In genomic region chr21:36927718-36928117, GRCh38 we compare ENCODE assay signal across 1 cellular context.
TF ChIP-seq lines count a peak whose summit lies in the region.

No MANE protein-coding gene starts in this region.

TF ChIP-seq in HEK293, 187 proteins besides CTCF, POLR2A, EP300 and RAD21 (continued from another document):
- TF ChIP-seq, protein P1, sequence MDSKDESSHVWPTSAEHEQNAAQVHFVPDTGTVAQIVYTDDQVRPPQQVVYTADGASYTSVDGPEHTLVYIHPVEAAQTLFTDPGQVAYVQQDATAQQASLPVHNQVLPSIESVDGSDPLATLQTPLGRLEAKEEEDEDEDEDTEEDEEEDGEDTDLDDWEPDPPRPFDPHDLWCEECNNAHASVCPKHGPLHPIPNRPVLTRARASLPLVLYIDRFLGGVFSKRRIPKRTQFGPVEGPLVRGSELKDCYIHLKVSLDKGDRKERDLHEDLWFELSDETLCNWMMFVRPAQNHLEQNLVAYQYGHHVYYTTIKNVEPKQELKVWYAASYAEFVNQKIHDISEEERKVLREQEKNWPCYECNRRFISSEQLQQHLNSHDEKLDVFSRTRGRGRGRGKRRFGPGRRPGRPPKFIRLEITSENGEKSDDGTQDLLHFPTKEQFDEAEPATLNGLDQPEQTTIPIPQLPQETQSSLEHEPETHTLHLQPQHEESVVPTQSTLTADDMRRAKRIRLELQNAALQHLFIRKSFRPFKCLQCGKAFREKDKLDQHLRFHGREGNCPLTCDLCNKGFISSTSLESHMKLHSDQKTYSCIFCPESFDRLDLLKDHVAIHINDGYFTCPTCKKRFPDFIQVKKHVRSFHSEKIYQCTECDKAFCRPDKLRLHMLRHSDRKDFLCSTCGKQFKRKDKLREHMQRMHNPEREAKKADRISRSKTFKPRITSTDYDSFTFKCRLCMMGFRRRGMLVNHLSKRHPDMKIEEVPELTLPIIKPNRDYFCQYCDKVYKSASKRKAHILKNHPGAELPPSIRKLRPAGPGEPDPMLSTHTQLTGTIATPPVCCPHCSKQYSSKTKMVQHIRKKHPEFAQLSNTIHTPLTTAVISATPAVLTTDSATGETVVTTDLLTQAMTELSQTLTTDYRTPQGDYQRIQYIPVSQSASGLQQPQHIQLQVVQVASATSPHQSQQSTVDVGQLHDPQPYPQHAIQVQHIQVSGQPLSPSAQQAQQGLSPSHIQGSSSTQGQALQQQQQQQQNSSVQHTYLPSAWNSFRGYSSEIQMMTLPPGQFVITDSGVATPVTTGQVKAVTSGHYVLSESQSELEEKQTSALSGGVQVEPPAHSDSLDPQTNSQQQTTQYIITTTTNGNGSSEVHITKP (tag by site-specific recombination; IDR thresholded peaks at IDR 0.05), result peak; percentile 33; the same call in 1 of the 2 replicates
- peak; percentile 72 for TF ChIP-seq ZBTB48 (tag by site-specific recombination; IDR thresholded peaks at IDR 0.05)
- TF ChIP-seq ZNF155 (tag by site-specific recombination; IDR thresholded peaks at IDR 0.05), result no peak
- peak; percentile 94 for TF ChIP-seq ZNF654 (tag by site-specific recombination; IDR thresholded peaks at IDR 0.05; ENCODE audit: low read depth)
- TF ChIP-seq, protein P2, sequence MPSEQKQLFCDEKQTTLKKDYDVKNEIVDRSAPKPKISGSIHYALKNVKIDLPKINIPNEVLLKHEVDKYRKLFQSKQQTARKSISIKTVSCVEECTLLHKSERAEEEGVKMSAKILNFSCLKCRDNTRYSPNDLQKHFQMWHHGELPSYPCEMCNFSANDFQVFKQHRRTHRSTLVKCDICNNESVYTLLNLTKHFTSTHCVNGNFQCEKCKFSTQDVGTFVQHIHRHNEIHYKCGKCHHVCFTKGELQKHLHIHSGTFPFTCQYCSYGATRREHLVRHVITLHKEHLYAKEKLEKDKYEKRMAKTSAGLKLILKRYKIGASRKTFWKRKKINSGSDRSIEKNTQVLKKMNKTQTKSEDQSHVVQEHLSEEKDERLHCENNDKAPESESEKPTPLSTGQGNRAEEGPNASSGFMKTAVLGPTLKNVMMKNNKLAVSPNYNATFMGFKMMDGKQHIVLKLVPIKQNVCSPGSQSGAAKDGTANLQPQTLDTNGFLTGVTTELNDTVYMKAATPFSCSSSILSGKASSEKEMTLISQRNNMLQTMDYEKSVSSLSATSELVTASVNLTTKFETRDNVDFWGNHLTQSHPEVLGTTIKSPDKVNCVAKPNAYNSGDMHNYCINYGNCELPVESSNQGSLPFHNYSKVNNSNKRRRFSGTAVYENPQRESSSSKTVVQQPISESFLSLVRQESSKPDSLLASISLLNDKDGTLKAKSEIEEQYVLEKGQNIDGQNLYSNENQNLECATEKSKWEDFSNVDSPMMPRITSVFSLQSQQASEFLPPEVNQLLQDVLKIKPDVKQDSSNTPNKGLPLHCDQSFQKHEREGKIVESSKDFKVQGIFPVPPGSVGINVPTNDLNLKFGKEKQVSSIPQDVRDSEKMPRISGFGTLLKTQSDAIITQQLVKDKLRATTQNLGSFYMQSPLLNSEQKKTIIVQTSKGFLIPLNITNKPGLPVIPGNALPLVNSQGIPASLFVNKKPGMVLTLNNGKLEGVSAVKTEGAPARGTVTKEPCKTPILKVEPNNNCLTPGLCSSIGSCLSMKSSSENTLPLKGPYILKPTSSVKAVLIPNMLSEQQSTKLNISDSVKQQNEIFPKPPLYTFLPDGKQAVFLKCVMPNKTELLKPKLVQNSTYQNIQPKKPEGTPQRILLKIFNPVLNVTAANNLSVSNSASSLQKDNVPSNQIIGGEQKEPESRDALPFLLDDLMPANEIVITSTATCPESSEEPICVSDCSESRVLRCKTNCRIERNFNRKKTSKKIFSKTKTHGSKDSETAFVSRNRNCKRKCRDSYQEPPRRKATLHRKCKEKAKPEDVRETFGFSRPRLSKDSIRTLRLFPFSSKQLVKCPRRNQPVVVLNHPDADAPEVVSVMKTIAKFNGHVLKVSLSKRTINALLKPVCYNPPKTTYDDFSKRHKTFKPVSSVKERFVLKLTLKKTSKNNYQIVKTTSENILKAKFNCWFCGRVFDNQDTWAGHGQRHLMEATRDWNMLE (tag by site-specific recombination; conservative IDR thresholded peaks at IDR 0.05; ENCODE audit: low read depth), result peak; percentile 29; the same call in 1 of the 2 replicates
- TF ChIP-seq ZNF335 (tag by site-specific recombination; conservative IDR thresholded peaks at IDR 0.05), result 0 out of 2 replicates have a peak, but pooled peaks have one; percentile 17
- TF ChIP-seq ZNF394 (tag by site-specific recombination; IDR thresholded peaks at IDR 0.05; ENCODE audit: borderline replicate concordance), result peak; percentile 25; the same call in 1 of the 2 replicates
- TF ChIP-seq, protein P3, sequence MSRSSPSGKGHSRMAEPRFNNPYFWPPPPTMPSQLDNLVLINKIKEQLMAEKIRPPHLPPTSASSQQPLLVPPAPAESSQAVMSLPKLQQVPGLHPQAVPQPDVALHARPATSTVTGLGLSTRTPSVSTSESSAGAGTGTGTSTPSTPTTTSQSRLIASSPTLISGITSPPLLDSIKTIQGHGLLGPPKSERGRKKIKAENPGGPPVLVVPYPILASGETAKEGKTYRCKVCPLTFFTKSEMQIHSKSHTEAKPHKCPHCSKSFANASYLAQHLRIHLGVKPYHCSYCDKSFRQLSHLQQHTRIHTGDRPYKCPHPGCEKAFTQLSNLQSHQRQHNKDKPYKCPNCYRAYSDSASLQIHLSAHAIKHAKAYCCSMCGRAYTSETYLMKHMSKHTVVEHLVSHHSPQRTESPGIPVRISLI (tag by site-specific recombination; IDR thresholded peaks at IDR 0.05), result 0 out of 2 replicates have a peak, but pooled peaks have one; percentile 30
- 0 out of 2 replicates have a peak, but pooled peaks have one; percentile 21 for TF ChIP-seq ZNF561 (tag by site-specific recombination; IDR thresholded peaks at IDR 0.05; ENCODE audit: borderline replicate concordance)
- TF ChIP-seq ZNF324 (tag by site-specific recombination; IDR thresholded peaks at IDR 0.05), result no peak
- TF ChIP-seq, protein P4, sequence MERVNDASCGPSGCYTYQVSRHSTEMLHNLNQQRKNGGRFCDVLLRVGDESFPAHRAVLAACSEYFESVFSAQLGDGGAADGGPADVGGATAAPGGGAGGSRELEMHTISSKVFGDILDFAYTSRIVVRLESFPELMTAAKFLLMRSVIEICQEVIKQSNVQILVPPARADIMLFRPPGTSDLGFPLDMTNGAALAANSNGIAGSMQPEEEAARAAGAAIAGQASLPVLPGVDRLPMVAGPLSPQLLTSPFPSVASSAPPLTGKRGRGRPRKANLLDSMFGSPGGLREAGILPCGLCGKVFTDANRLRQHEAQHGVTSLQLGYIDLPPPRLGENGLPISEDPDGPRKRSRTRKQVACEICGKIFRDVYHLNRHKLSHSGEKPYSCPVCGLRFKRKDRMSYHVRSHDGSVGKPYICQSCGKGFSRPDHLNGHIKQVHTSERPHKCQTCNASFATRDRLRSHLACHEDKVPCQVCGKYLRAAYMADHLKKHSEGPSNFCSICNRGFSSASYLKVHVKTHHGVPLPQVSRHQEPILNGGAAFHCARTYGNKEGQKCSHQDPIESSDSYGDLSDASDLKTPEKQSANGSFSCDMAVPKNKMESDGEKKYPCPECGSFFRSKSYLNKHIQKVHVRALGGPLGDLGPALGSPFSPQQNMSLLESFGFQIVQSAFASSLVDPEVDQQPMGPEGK (tag by site-specific recombination; IDR thresholded peaks at IDR 0.05), result no peak
- peak; percentile 52; the same call in 1 of the 2 replicates for TF ChIP-seq ZNF600 (tag by site-specific recombination; IDR thresholded peaks at IDR 0.05)
- TF ChIP-seq, protein P5, sequence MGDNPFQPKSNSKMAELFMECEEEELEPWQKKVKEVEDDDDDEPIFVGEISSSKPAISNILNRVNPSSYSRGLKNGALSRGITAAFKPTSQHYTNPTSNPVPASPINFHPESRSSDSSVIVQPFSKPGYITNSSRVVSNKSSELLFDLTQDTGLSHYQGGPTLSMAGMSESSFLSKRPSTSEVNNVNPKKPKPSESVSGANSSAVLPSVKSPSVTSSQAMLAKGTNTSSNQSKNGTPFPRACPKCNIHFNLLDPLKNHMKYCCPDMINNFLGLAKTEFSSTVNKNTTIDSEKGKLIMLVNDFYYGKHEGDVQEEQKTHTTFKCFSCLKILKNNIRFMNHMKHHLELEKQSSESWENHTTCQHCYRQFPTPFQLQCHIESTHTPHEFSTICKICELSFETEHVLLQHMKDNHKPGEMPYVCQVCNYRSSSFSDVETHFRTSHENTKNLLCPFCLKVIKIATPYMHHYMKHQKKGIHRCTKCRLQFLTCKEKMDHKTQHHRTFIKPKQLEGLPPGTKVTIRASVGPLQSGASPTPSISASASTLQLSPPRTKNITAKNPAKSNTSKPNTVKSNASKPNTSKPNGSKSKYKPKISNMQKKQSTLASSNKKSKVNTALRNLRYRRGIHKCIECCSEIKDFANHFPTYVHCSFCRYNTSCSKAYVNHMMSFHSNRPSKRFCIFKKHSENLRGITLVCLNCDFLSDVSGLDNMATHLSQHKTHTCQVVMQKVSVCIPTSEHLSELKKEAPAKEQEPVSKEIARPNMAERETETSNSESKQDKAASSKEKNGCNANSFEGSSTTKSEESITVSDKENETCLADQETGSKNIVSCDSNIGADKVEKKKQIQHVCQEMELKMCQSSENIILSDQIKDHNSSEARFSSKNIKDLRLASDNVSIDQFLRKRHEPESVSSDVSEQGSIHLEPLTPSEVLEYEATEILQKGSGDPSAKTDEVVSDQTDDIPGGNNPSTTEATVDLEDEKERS (tag by site-specific recombination; IDR thresholded peaks at IDR 0.05), result no peak
- TF ChIP-seq ZNF692 (tag by site-specific recombination; IDR thresholded peaks at IDR 0.05), result peak; percentile 63
- TF ChIP-seq ZFHX2 (tag by site-specific recombination; conservative IDR thresholded peaks at IDR 0.05), result no peak
- peak; percentile 86 for TF ChIP-seq SCRT2 (tag by site-specific recombination; IDR thresholded peaks at IDR 0.05)
- no peak for TF ChIP-seq ZNF580 (tag by site-specific recombination; IDR thresholded peaks at IDR 0.05)
